20 cellular contexts compared by ENCODE assay signal in the genomic region with DNA sequence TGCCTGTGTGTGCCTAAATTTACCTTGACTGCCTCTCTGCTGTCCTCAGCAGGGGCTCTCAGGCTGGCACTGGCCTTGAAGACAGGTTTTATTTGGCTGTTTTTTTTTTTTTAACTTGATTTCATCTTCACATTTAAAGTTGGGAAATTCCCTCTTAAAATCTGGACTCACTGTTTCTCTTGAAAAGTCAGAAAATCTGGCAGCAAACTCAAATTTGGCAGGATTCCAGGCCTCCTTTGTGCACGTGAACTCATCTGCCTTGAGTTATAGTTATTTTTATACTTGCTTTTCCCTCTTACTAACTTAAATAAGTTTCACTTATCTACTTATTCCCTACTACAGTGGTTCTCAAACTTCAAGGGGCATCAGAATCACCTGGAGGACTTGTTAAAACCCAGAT.
DNase-seq lines count a peak whose midpoint lies in the region; ATAC-seq and TF ChIP-seq lines count a peak whose summit lies in the region.
"Had no signal": no experiment of that assay in that cellular context is flagged by ENCODE, and none has a peak within 500 bp of the region (broad histone marks: within the 10 kb centered on the region; RNA-seq: fewer than 3 reads in every experiment).

No MANE protein-coding gene starts in this region.

- H3K4me1 Mint-ChIP-seq in activated naive CD4-positive, alpha-beta T cell treated with anti-CD3 and anti-CD28 coated beads for 36 hours (ENCODE audit: low read depth), result peaks cover 78% of the 10 kb centered on the region
- H3K4me1 Mint-ChIP-seq in neural progenitor cell, result peaks cover 31% of the 10 kb centered on the region

- no peak overlapping the region for H3K9ac ChIP-seq in smooth muscle cell (ENCODE audit: low read depth)
- H3K9ac ChIP-seq in neural progenitor cell, result no peak overlapping the region
- H3K9ac ChIP-seq: parathyroid adenoma had no signal

- H3K4me1 ChIP-seq in thyroid gland (peaks cover 17 to 21% of the 10 kb centered on the region in 2 donors), smooth muscle cell (ENCODE audit: low read depth) (peaks cover 16% of the 10 kb centered on the region), neural progenitor cell (peaks cover 24% of the 10 kb centered on the region)
- H3K4me1 ChIP-seq: colonic mucosa had no signal

- no peak overlapping the region for H2AFZ ChIP-seq in smooth muscle cell (ENCODE audit: low read depth)
- H2AFZ ChIP-seq in neural progenitor cell (replicated peaks), result no peak overlapping the region
- H2AFZ ChIP-seq: parathyroid adenoma had no signal

- no peak overlapping the region for H3K4me2 ChIP-seq in smooth muscle cell
- no peak overlapping the region for H3K4me2 ChIP-seq in neural progenitor cell

- H4K20me1 ChIP-seq in smooth muscle cell (ENCODE audit: low read depth) (no peaks in the 10 kb centered on the region), neural progenitor cell (ENCODE audit: low read depth) (no peaks in the 10 kb centered on the region)

- H3K27ac Mint-ChIP-seq in activated naive CD4-positive, alpha-beta T cell treated with anti-CD3 and anti-CD28 coated beads for 36 hours, result no peak overlapping the region
- no peak overlapping the region for H3K27ac Mint-ChIP-seq in neural progenitor cell
- H3K27ac Mint-ChIP-seq: activated T-helper 1 cell treated with anti-CD3 and anti-CD28 coated beads, Interleukin-12 subunit alpha, Interleukin-12 subunit beta, Interleukin-2, Interleukin-4 antibody, amounts not matched to agents 30 ng/mL and 10 ng/mL and 1 ng/mL, durations not matched to agents 14 hours and 24 hours and 36 hours; stimulated activated effector memory CD8-positive, alpha-beta T cell treated with anti-CD3 and anti-CD28 coated beads, Interleukin-12 subunit alpha, Interleukin-12 subunit beta, amount 100 ng/mL, for 72 hours had no signal

- ATAC-seq in GM18870 (IDR thresholded peaks at IDR 0.05; ENCODE audit: unreplicated experiment), result no peak
- ATAC-seq: mucosa of descending colon; stimulated activated effector memory CD8-positive, alpha-beta T cell treated with anti-CD3 and anti-CD28 coated beads, Interleukin-12 subunit alpha, Interleukin-12 subunit beta, amount 100 ng/mL, for 72 hours had no signal

- H3K36me3 ChIP-seq in thyroid gland (no peaks in the 10 kb centered on the region), smooth muscle cell (ENCODE audit: low read depth) (no peaks in the 10 kb centered on the region), neural progenitor cell (no peaks in the 10 kb centered on the region)
- H3K36me3 ChIP-seq: colonic mucosa, upper lobe of left lung had no signal

- 0 to 6% methylated on average over 1 of the region's 1 CpG for WGBS in thyroid gland, 2 donors
- WGBS in smooth muscle cell (ENCODE audit: low lambda C conversion rate), result 27% methylated on average over 1 of the region's 1 CpG

- CTCF ChIA-PET in activated naive CD4-positive, alpha-beta T cell treated with anti-CD3 and anti-CD28 coated beads for 36 hours (lab: Charles Lee), result interaction anchor here (0.9 kb wide), 1 partner anchor 11 kb away, joined by 3 read pairs; no protein-coding TSS in a partner anchor

- peak overlapping the region; percentile 23 to 59 (median 52) for H3K27ac ChIP-seq in thyroid gland
- no peak overlapping the region for H3K27ac ChIP-seq in smooth muscle cell (ENCODE audit: low read depth)
- no peak overlapping the region for H3K27ac ChIP-seq in neural progenitor cell
- H3K27ac ChIP-seq: colonic mucosa, parathyroid adenoma, skin epidermis, upper lobe of left lung had no signal

- DNase-seq in activated naive CD4-positive, alpha-beta T cell treated with anti-CD3 and anti-CD28 coated beads for 36 hours, result peak; percentile 35
- no peak for DNase-seq in activated naive CD4-positive, alpha-beta T cell (lab: John Stamatoyannopoulos, UW)
- DNase-seq in T follicular helper cell (ENCODE audit: low read depth) (peak; percentile 4), fibroblast of mammary gland (ENCODE audit: low read depth) (peak; percentile 14), thyroid gland (peak; percentile 73 to 84), smooth muscle cell (lab: John Stamatoyannopoulos, UW; ENCODE audit: unreplicated experiment) (no peak), neural progenitor cell (ENCODE audit: low spot score) (no peak)
- DNase-seq: amygdala, colonic mucosa, kidney glomerular epithelial cell, mucosa of descending colon, NCI-H1092, NCI-H2171 treated with DMSO at 0.1 percent for 48 hours, SIG-M5, upper lobe of left lung had no signal

- H3K4me3 ChIP-seq in fibroblast of mammary gland (ENCODE audit: control insufficient read depth, low read depth, low read length) (no peak overlapping the region), thyroid gland (replicated peaks in 1 of 3) (no peak overlapping the region), smooth muscle cell (no peak overlapping the region), neural progenitor cell (no peak overlapping the region)
- H3K4me3 ChIP-seq: colonic mucosa, mucosa of descending colon, skin epidermis, upper lobe of left lung had no signal

- no peak overlapping the region for H3K4me3 Mint-ChIP-seq in activated naive CD4-positive, alpha-beta T cell treated with anti-CD3 and anti-CD28 coated beads for 36 hours
- H3K4me3 Mint-ChIP-seq in neural progenitor cell, result no peak overlapping the region
- H3K4me3 Mint-ChIP-seq: activated T-helper 1 cell treated with anti-CD3 and anti-CD28 coated beads, Interleukin-12 subunit alpha, Interleukin-12 subunit beta, Interleukin-2, Interleukin-4 antibody, amounts not matched to agents 30 ng/mL and 10 ng/mL and 1 ng/mL, durations not matched to agents 14 hours and 24 hours and 36 hours; stimulated activated effector memory CD8-positive, alpha-beta T cell treated with anti-CD3 and anti-CD28 coated beads, Interleukin-12 subunit alpha, Interleukin-12 subunit beta, amount 100 ng/mL, for 72 hours had no signal

- H3K9me3 Mint-ChIP-seq in activated naive CD4-positive, alpha-beta T cell treated with anti-CD3 and anti-CD28 coated beads for 36 hours, result no peaks in the 10 kb centered on the region
- H3K9me3 Mint-ChIP-seq in neural progenitor cell, result no peaks in the 10 kb centered on the region
- H3K9me3 Mint-ChIP-seq: stimulated activated effector memory CD8-positive, alpha-beta T cell treated with anti-CD3 and anti-CD28 coated beads, Interleukin-12 subunit alpha, Interleukin-12 subunit beta, amount 100 ng/mL, for 72 hours had no signal

- intact Hi-C loops in activated naive CD4-positive, alpha-beta T cell treated with anti-CD3 and anti-CD28 coated beads for 36 hours (cut with micrococcal nuclease), result no loop called here
- intact Hi-C loops in thyroid gland (cut with DNase I), result no loop called here

- no peaks in the 10 kb centered on the region for H3K36me3 Mint-ChIP-seq in activated naive CD4-positive, alpha-beta T cell treated with anti-CD3 and anti-CD28 coated beads for 36 hours (ENCODE audit: low read depth)
- H3K36me3 Mint-ChIP-seq in neural progenitor cell, result no peaks in the 10 kb centered on the region
- H3K36me3 Mint-ChIP-seq: stimulated activated effector memory CD8-positive, alpha-beta T cell treated with anti-CD3 and anti-CD28 coated beads, Interleukin-12 subunit alpha, Interleukin-12 subunit beta, amount 100 ng/mL, for 72 hours had no signal

- no peak for TF ChIP-seq POLR2A in thyroid gland (IDR thresholded peaks at IDR 0.05)

- H3K27me3 Mint-ChIP-seq in activated naive CD4-positive, alpha-beta T cell treated with anti-CD3 and anti-CD28 coated beads for 36 hours (ENCODE audit: low read depth), result no peaks in the 10 kb centered on the region
- H3K27me3 Mint-ChIP-seq in neural progenitor cell (ENCODE audit: insufficient read depth, low read depth), result peaks cover 3% of the 10 kb centered on the region

- TF ChIP-seq CTCF in fibroblast of mammary gland (conservative IDR thresholded peaks at IDR 0.05; ENCODE audit: control insufficient read depth, insufficient read depth, low read depth, low read length) (no peak), thyroid gland (IDR thresholded peaks at IDR 0.05) (no peak), smooth muscle cell (IDR thresholded peaks at IDR 0.05; ENCODE audit: borderline replicate concordance, insufficient read depth, poor library complexity, severe bottlenecking) (no peak), neural progenitor cell (IDR thresholded peaks at IDR 0.05) (no peak)

- H3K27me3 ChIP-seq in thyroid gland, result no peaks in the 10 kb centered on the region
- H3K27me3 ChIP-seq in smooth muscle cell (ENCODE audit: low read depth), result no peaks in the 10 kb centered on the region
- peaks cover 14% of the 10 kb centered on the region for H3K27me3 ChIP-seq in neural progenitor cell
- H3K27me3 ChIP-seq: colonic mucosa, upper lobe of left lung had no signal

- H3K9me3 ChIP-seq in thyroid gland (no peaks in the 10 kb centered on the region), smooth muscle cell (replicated peaks; ENCODE audit: low read depth) (no peaks in the 10 kb centered on the region), neural progenitor cell (ENCODE audit: low read depth) (no peaks in the 10 kb centered on the region)
- H3K9me3 ChIP-seq: colonic mucosa, mucosa of descending colon, upper lobe of left lung had no signal

- H3K79me2 ChIP-seq in smooth muscle cell (ENCODE audit: low read depth) (no peaks in the 10 kb centered on the region), neural progenitor cell (ENCODE audit: low read depth) (no peaks in the 10 kb centered on the region)
- H3K79me2 ChIP-seq: parathyroid adenoma had no signal

- no peaks in the 10 kb centered on the region for H3F3A ChIP-seq in smooth muscle cell (ENCODE audit: low read depth)
- peaks cover 21% of the 10 kb centered on the region for H3F3A ChIP-seq in neural progenitor cell (ENCODE audit: low read depth)

Comparison
In these comparisons a context has a peak if more than half of its experiments do, and no peak if none do; other contexts are left out.
1. DNase-seq: peak in activated naive CD4-positive, alpha-beta T cell treated with anti-CD3 and anti-CD28 coated beads for 36 hours (single experiment), T follicular helper cell (single experiment), fibroblast of mammary gland (single experiment) and thyroid gland (2 of 2); none in activated naive CD4-positive, alpha-beta T cell (0 of 4), smooth muscle cell (single experiment) and neural progenitor cell (single experiment).
2. H3K27ac ChIP-seq: peak in thyroid gland (3 of 3); none in smooth muscle cell (single experiment) and neural progenitor cell (single experiment).